20 cellular contexts compared by ENCODE assay signal in the genomic region with DNA sequence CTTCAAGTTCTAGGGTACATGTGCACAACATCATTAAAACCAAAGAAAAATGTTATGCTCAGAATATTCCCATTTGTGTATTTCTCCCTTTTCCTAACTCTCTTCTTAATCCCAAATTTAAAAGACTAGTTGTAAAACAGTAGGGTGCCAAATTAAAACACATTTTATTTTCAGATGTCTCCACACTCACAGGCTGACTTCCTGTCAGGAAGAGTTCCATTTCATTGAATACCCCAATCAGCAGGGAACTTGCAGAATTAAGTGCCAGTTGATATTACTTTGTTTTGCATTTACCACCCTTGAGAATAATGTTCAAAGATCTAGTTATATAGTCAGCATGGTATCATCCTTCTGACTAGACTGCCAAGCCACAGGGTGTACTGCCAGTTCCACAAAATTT.
"Had no signal": no experiment of that assay in that cellular context is flagged by ENCODE, and none has a peak within 500 bp of the region (broad histone marks: within the 10 kb centered on the region; RNA-seq: fewer than 3 reads in every experiment).

No MANE protein-coding gene starts in this region.

- ATAC-seq: activated CD4-positive, alpha-beta T cell treated with anti-CD3 and anti-CD28 coated beads for 36 hours; activated CD8-positive, alpha-beta memory T cell treated with anti-CD3 and anti-CD28 coated beads, Interleukin-2, amount 10 ng/mL, durations not matched to agents 7 days and 5 days; activated naive CD8-positive, alpha-beta T cell treated with anti-CD3 and anti-CD28 coated beads, Interleukin-2, amount 50 U/mL, for 24 hours; esophagus mucosa; natural killer cell treated with Interleukin-12 subunit alpha and Interleukin-12 subunit beta and Interleukin-15 and Interleukin-18, amount 100 ng/mL, for 72 hours; T-helper 17 cell had no signal

- H3K36me3 ChIP-seq: ascending aorta, left ventricle myocardium inferior, transverse colon, WERI-Rb-1 had no signal

- H3K4me1 ChIP-seq: ascending aorta, left ventricle myocardium inferior, transverse colon had no signal

- H3K27ac ChIP-seq: ascending aorta, left ventricle myocardium inferior, transverse colon, WERI-Rb-1 had no signal

- H3K9me3 ChIP-seq: ascending aorta, left ventricle myocardium inferior, transverse colon had no signal

- DNase-seq: activated CD4-positive, alpha-beta memory T cell treated with anti-CD3 and anti-CD28 coated beads for 36 hours; activated CD4-positive, alpha-beta T cell treated with anti-CD3 and anti-CD28 coated beads for 36 hours; activated CD8-positive, alpha-beta memory T cell treated with anti-CD3 and anti-CD28 coated beads, Interleukin-2, amount 10 ng/mL, durations not matched to agents 7 days and 5 days; activated naive CD4-positive, alpha-beta T cell treated with anti-CD3 and anti-CD28 coated beads for 36 hours; activated naive CD8-positive, alpha-beta T cell treated with anti-CD3 and anti-CD28 coated beads, Interleukin-2, amount 50 U/mL, for 24 hours; activated T-cell treated with anti-CD3 and anti-CD28 coated beads, Interleukin-2, amount 50 U/mL, for 1 hour; left ventricle myocardium inferior; mesenchymal stem cell; posterior cingulate gyrus; stimulated activated CD4-positive, alpha-beta T cell treated with anti-CD3 and anti-CD28 coated beads, Interleukin-15, amount 100 ng/mL, for 24 hours; stimulated activated CD4-positive, alpha-beta T cell treated with anti-CD3 and anti-CD28 coated beads, Interleukin-4, amount 100 ng/mL, for 24 hours; stimulated activated naive CD4-positive, alpha-beta T cell; substantia nigra; T-helper 17 cell; transverse colon; WERI-Rb-1 had no signal

- H3K4me3 ChIP-seq: ascending aorta, left ventricle myocardium inferior, transverse colon had no signal

- FAIRE-seq: endometrium had no signal

- H3K27me3 ChIP-seq: ascending aorta, transverse colon had no signal
